14 cellular contexts compared by ENCODE assay signal in the genomic region with DNA sequence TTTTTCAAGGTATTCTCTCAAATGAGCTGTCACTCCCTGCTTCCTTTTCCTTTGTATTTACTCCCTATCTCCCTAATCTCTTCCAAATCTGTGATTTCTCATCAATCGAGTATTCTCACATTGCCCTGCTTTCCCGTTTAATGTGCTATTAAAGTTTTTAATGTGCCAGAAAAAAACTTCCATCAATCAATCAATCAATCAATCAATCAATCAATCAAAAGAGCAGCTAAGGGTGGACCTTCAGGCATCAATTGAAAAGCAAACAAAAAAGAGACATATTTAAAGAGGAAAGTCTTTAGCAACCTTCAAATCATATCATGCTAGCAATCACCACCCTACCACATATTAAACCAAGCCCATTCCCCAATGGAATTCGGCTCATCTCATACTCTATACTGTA.
"Had no signal": no experiment of that assay in that cellular context is flagged by ENCODE, and none has a peak within 500 bp of the region (broad histone marks: within the 10 kb centered on the region; RNA-seq: fewer than 3 reads in every experiment).

No MANE protein-coding gene starts in this region.

- H3K27ac ChIP-seq: gastroesophageal sphincter, heart right ventricle, pancreas, sigmoid colon, thyroid gland had no signal

- H3K9me3 Mint-ChIP-seq: activated B cell treated with CpG ODN at 0.5 μM for 24 hours, mesothelial cell of epicardium had no signal

- H3K9me3 ChIP-seq: gastroesophageal sphincter, heart right ventricle, pancreas, sigmoid colon, thyroid gland had no signal

- H3K4me3 ChIP-seq: gastroesophageal sphincter, heart right ventricle, lung, pancreas, sigmoid colon, thyroid gland had no signal

- H3K27ac Mint-ChIP-seq: activated B cell treated with CpG ODN at 0.5 μM for 24 hours, mesothelial cell of epicardium had no signal

- H3K36me3 ChIP-seq: pancreas had no signal

- DNase-seq: activated B cell treated with CpG ODN at 0.5 μM for 24 hours; activated CD4-positive, alpha-beta T cell treated with anti-CD3 and anti-CD28 coated beads, Interleukin-2, amount 50 U/mL, for 4 hours; activated effector memory CD4-positive, alpha-beta T cell treated with anti-CD3 and anti-CD28 coated beads, Interleukin-2, amount 50 U/mL, for 16 hours; heart right ventricle; left cardiac atrium; pancreas; SHP77 treated with DMSO at 0.1 percent for 48 hours; sigmoid colon; stimulated activated CD4-positive, alpha-beta T cell treated with anti-CD3 and anti-CD28 coated beads, Interleukin-1b, Interleukin-23, amount 100 ng/mL, for 48 hours; thyroid gland had no signal

- ATAC-seq: gastroesophageal sphincter, heart right ventricle, left cardiac atrium, pancreas, SK-N-SH treated with all-trans-retinoic acid at 6 μM for 48 hours had no signal

- H3K4me3 Mint-ChIP-seq: activated B cell treated with CpG ODN at 0.5 μM for 24 hours, mesothelial cell of epicardium had no signal

- H3K27me3 ChIP-seq: gastroesophageal sphincter, heart right ventricle, pancreas, sigmoid colon, thyroid gland had no signal

- H3K4me1 Mint-ChIP-seq: activated B cell treated with CpG ODN at 0.5 μM for 24 hours had no signal

- H3K4me1 ChIP-seq: gastroesophageal sphincter, heart right ventricle, sigmoid colon, thyroid gland had no signal

- H3K27me3 Mint-ChIP-seq: activated B cell treated with CpG ODN at 0.5 μM for 24 hours had no signal
